Comparison of ENCODE assay signal across 1 cellular context in the genomic region with DNA sequence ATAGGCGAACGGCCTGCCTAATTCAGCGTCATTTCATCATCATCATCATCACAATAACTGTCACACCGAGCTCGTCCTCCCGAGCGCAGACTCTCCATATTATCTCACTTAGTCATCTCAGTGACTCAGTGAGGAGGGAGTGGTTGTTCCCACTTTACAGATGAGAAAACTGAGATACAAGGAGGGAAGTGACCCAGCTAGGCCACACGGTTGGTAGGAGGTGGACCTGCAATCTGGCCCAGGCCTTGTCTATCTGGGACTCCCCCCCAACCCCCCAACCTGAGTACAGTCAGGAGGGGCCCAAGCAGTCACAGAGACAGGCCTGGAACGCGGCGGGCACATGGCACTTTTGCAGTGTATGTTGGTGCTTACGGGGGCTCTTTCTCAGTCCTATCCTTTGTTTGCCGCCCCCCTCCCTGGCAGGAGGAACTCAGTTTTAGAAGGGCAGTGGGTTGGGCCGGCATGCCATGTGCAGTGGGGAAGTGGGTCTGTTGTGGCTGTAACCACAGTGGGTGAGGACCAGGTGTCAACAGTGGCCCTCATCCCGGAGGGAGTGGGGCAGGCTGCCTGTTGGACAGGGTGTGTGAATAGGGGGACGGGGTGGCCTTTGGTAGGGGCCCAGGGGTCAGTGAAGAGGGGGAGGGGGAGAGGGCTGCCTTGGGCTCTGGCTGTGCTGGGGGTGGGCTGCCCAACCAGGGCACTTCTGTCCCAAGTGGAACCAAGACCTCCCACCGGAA.
TF ChIP-seq lines count a peak whose summit lies in the region.

No MANE protein-coding gene starts in this region.

TF ChIP-seq in K562, 482 proteins besides CTCF, POLR2A, EP300 and RAD21 (continued from another document and continues in another):
- TF ChIP-seq, protein P1, sequence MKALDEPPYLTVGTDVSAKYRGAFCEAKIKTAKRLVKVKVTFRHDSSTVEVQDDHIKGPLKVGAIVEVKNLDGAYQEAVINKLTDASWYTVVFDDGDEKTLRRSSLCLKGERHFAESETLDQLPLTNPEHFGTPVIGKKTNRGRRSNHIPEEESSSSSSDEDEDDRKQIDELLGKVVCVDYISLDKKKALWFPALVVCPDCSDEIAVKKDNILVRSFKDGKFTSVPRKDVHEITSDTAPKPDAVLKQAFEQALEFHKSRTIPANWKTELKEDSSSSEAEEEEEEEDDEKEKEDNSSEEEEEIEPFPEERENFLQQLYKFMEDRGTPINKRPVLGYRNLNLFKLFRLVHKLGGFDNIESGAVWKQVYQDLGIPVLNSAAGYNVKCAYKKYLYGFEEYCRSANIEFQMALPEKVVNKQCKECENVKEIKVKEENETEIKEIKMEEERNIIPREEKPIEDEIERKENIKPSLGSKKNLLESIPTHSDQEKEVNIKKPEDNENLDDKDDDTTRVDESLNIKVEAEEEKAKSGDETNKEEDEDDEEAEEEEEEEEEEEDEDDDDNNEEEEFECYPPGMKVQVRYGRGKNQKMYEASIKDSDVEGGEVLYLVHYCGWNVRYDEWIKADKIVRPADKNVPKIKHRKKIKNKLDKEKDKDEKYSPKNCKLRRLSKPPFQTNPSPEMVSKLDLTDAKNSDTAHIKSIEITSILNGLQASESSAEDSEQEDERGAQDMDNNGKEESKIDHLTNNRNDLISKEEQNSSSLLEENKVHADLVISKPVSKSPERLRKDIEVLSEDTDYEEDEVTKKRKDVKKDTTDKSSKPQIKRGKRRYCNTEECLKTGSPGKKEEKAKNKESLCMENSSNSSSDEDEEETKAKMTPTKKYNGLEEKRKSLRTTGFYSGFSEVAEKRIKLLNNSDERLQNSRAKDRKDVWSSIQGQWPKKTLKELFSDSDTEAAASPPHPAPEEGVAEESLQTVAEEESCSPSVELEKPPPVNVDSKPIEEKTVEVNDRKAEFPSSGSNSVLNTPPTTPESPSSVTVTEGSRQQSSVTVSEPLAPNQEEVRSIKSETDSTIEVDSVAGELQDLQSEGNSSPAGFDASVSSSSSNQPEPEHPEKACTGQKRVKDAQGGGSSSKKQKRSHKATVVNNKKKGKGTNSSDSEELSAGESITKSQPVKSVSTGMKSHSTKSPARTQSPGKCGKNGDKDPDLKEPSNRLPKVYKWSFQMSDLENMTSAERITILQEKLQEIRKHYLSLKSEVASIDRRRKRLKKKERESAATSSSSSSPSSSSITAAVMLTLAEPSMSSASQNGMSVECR (CRISPR knock-in tag; IDR thresholded peaks at IDR 0.05) = 0 out of 2 replicates have a peak, but pooled peaks have one; percentile 42
- TF ChIP-seq LARP7 (IDR thresholded peaks at IDR 0.05) (no peak), ARHGAP35 (IDR thresholded peaks at IDR 0.05; ENCODE audit: partially characterized antibody) (no peak), TEAD4 (IDR thresholded peaks at IDR 0.05; ENCODE audit: low read length) (no peak), TEAD4 (CRISPR knock-in tag; IDR thresholded peaks at IDR 0.05; ENCODE audit: borderline replicate concordance) (0 out of 2 replicates have a peak, but pooled peaks have one; percentile 46), ESRRB (CRISPR knock-in tag; IDR thresholded peaks at IDR 0.05; ENCODE audit: borderline replicate concordance) (no peak), ZBTB7A (IDR thresholded peaks at IDR 0.05; ENCODE audit: borderline replicate concordance, control insufficient read depth, low read depth, low read length) (peak; percentile 0; the same call in 1 of the 2 replicates), JUND (IDR thresholded peaks at IDR 0.05; ENCODE audit: borderline replicate concordance, low read depth, low read length) (0 out of 2 replicates have a peak, but pooled peaks have one; percentile 13), JUND (tag; IDR thresholded peaks at IDR 0.05; ENCODE audit: borderline replicate concordance, low read depth, low read length) (peak; percentile 68; the same call in 2 of the 3 replicates), FOXA1 (IDR thresholded peaks at IDR 0.05; ENCODE audit: borderline replicate concordance) (no peak), ZNF41 (CRISPR knock-in tag; conservative IDR thresholded peaks at IDR 0.05) (no peak), ZSCAN32 (CRISPR knock-in tag; IDR thresholded peaks at IDR 0.05) (no peak), ZNF431 (CRISPR knock-in tag; IDR thresholded peaks at IDR 0.05) (no peak)
- TF ChIP-seq, protein P2, sequence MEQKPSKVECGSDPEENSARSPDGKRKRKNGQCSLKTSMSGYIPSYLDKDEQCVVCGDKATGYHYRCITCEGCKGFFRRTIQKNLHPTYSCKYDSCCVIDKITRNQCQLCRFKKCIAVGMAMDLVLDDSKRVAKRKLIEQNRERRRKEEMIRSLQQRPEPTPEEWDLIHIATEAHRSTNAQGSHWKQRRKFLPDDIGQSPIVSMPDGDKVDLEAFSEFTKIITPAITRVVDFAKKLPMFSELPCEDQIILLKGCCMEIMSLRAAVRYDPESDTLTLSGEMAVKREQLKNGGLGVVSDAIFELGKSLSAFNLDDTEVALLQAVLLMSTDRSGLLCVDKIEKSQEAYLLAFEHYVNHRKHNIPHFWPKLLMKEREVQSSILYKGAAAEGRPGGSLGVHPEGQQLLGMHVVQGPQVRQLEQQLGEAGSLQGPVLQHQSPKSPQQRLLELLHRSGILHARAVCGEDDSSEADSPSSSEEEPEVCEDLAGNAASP (IDR thresholded peaks at IDR 0.05) = no peak
- TF ChIP-seq, protein P3, sequence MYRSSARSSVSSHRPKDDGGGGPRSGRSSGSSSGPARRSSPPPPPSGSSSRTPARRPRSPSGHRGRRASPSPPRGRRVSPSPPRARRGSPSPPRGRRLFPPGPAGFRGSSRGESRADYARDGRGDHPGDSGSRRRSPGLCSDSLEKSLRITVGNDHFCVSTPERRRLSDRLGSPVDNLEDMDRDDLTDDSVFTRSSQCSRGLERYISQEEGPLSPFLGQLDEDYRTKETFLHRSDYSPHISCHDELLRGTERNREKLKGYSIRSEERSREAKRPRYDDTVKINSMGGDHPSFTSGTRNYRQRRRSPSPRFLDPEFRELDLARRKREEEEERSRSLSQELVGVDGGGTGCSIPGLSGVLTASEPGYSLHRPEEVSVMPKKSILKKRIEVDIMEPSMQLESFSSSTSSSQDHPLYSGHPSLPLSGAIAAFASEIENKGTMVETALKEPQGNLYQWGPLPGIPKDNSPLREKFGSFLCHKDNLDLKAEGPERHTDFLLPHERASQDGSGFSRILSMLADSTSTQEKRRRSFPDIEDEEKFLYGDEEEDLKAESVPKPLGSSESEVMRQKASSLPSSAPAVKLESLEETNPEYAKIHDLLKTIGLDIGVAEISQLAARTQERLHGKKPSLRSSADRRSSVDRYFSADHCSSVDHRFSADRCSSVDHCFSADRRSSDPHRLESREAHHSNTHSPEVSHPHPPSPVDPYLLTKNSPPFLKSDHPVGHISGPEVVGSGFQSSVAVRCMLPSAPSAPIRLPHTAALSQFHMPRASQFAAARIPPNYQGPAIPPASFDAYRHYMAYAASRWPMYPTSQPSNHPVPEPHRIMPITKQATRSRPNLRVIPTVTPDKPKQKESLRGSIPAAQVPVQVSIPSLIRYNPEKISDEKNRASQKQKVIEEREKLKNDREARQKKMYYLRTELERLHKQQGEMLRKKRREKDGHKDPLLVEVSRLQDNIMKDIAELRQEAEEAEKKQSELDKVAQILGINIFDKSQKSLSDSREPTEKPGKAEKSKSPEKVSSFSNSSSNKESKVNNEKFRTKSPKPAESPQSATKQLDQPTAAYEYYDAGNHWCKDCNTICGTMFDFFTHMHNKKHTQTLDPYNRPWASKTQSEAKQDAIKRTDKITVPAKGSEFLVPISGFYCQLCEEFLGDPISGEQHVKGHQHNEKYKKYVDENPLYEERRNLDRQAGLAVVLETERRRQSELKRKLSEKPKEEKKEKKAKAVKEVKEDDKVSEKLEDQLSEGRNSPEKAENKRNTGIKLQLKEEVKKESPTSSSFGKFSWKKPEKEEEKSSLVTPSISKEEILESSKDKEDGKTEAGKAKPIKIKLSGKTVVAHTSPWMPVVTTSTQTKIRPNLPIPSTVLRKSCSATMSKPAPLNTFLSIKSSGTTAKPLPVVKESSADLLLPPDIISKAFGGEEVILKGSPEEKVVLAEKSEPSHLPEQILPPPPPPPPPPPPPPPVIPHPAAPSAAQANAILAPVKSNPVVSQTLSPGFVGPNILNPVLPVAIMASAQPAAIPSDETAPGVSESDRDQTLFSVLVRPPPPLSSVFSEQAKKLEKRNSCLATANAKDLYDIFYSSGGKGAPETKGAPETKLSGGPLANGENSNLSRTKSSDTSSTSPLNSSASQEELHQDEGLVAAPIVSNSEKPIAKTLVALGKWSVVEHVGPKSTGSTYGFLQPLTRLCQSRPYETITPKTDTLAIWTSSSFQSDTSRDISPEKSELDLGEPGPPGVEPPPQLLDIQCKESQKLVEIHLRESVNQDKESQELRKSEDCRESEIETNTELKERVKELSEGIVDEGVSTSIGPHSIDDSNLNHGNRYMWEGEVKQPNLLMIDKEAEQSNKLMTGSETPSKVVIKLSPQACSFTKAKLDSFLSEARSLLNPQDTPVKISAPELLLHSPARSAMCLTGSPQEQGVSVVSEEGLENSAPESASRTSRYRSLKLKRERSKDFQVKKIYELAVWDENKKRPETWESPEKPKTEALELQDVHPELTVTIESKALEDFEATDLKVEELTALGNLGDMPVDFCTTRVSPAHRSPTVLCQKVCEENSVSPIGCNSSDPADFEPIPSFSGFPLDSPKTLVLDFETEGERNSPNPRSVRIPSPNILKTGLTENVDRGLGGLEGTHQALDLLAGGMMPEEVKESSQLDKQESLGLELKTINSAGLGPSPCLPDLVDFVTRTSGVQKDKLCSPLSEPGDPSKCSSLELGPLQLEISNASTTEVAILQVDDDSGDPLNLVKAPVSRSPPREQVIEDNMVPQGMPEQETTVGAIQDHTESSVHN (IDR thresholded peaks at IDR 0.05; ENCODE audit: borderline replicate concordance in 1 of 2, low read depth in 1 of 2) = no peak
- TF ChIP-seq, protein P4, sequence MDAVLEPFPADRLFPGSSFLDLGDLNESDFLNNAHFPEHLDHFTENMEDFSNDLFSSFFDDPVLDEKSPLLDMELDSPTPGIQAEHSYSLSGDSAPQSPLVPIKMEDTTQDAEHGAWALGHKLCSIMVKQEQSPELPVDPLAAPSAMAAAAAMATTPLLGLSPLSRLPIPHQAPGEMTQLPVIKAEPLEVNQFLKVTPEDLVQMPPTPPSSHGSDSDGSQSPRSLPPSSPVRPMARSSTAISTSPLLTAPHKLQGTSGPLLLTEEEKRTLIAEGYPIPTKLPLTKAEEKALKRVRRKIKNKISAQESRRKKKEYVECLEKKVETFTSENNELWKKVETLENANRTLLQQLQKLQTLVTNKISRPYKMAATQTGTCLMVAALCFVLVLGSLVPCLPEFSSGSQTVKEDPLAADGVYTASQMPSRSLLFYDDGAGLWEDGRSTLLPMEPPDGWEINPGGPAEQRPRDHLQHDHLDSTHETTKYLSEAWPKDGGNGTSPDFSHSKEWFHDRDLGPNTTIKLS (IDR thresholded peaks at IDR 0.05; ENCODE audit: borderline replicate concordance, low read depth) = no peak
- TF ChIP-seq, protein P5, sequence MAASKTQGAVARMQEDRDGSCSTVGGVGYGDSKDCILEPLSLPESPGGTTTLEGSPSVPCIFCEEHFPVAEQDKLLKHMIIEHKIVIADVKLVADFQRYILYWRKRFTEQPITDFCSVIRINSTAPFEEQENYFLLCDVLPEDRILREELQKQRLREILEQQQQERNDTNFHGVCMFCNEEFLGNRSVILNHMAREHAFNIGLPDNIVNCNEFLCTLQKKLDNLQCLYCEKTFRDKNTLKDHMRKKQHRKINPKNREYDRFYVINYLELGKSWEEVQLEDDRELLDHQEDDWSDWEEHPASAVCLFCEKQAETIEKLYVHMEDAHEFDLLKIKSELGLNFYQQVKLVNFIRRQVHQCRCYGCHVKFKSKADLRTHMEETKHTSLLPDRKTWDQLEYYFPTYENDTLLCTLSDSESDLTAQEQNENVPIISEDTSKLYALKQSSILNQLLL (CRISPR knock-in tag; IDR thresholded peaks at IDR 0.05; ENCODE audit: borderline replicate concordance) = no peak
- TF ChIP-seq, protein P6, sequence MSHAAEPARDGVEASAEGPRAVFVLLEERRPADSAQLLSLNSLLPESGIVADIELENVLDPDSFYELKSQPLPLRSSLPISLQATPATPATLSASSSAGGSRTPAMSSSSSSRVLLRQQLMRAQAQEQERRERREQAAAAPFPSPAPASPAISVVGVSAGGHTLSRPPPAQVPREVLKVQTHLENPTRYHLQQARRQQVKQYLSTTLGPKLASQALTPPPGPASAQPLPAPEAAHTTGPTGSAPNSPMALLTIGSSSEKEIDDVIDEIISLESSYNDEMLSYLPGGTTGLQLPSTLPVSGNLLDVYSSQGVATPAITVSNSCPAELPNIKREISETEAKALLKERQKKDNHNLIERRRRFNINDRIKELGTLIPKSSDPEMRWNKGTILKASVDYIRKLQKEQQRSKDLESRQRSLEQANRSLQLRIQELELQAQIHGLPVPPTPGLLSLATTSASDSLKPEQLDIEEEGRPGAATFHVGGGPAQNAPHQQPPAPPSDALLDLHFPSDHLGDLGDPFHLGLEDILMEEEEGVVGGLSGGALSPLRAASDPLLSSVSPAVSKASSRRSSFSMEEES (CRISPR knock-in tag; IDR thresholded peaks at IDR 0.05) = no peak
- TF ChIP-seq, protein P7, sequence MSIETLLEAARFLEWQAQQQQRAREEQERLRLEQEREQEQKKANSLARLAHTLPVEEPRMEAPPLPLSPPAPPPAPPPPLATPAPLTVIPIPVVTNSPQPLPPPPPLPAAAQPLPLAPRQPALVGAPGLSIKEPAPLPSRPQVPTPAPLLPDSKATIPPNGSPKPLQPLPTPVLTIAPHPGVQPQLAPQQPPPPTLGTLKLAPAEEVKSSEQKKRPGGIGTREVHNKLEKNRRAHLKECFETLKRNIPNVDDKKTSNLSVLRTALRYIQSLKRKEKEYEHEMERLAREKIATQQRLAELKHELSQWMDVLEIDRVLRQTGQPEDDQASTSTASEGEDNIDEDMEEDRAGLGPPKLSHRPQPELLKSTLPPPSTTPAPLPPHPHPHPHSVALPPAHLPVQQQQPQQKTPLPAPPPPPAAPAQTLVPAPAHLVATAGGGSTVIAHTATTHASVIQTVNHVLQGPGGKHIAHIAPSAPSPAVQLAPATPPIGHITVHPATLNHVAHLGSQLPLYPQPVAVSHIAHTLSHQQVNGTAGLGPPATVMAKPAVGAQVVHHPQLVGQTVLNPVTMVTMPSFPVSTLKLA (conservative IDR thresholded peaks at IDR 0.05) = 0 out of 4 replicates have a peak, but pooled peaks of 1 of the 2 experiments have one; percentile 13
- TF ChIP-seq, protein P8, sequence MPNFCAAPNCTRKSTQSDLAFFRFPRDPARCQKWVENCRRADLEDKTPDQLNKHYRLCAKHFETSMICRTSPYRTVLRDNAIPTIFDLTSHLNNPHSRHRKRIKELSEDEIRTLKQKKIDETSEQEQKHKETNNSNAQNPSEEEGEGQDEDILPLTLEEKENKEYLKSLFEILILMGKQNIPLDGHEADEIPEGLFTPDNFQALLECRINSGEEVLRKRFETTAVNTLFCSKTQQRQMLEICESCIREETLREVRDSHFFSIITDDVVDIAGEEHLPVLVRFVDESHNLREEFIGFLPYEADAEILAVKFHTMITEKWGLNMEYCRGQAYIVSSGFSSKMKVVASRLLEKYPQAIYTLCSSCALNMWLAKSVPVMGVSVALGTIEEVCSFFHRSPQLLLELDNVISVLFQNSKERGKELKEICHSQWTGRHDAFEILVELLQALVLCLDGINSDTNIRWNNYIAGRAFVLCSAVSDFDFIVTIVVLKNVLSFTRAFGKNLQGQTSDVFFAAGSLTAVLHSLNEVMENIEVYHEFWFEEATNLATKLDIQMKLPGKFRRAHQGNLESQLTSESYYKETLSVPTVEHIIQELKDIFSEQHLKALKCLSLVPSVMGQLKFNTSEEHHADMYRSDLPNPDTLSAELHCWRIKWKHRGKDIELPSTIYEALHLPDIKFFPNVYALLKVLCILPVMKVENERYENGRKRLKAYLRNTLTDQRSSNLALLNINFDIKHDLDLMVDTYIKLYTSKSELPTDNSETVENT (CRISPR knock-in tag; IDR thresholded peaks at IDR 0.05) = no peak
